In the genomic region with DNA sequence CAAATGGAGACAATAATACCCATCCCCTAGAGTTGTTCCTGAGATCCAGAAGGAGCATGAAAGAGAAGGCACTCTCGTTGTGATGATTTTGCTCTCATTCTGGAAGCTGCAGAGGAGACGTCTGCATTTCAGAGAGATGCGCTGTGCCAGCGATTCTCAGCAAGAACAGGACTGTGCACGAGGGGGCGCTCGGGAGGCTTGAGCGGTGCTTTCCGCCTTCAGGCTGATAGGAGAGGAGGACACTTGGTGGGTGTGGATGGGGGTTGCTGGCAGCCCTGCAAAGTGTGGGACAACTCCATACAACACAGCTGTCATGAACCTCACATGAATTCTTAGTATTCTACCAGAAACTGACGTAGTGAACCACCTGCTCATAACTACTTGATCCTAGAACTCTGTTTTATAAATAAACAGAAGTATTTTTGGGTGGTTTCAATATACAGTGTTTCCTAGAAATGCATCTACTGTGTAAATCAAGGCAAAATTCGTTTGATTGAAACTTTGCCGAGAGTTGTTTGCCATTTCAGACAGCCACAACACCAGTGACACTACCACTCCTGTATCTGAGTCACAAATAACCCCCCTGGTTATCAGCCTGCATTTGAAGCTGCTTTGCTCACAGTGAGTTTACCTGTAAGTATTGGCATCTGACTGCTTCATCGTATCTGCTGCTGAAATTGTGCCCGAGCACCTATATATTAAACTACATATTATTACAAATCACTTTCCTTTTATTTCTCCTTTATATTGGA, we compare ENCODE assay signal across 1 cellular context.
TF ChIP-seq lines count a peak whose summit lies in the region.

No MANE protein-coding gene starts in this region.

TF ChIP-seq in K562, 482 proteins besides CTCF, POLR2A, EP300 and RAD21 (continued from another document):
- TF ChIP-seq SMC3 (conservative IDR thresholded peaks at IDR 0.05; ENCODE audit: insufficient read depth, low read depth, low read length): peak; percentile 78
- TF ChIP-seq XRCC4 (IDR thresholded peaks at IDR 0.05; ENCODE audit: extremely low read depth, insufficient read depth, insufficient read length): no peak
- TF ChIP-seq ZNF707 (CRISPR knock-in tag; conservative IDR thresholded peaks at IDR 0.05): no peak
